ENCODE assay signal across 8 cellular contexts in genomic region chr5:75717082-75717922, GRCh38. TPM values are rescaled to one million over a fixed set of nuclear protein-coding genes. Genes with fewer than 3 reads are reported as not detected.
DNase-seq lines count a peak whose midpoint lies in the region; ATAC-seq and TF ChIP-seq lines count a peak whose summit lies in the region.

Gene POC5, minus strand, starts transcription at chr5:75717437. Its CDS starts 4,500 bp downstream, at chr5:75712937.

- H3K36me3 Mint-ChIP-seq in activated CD4-positive, alpha-beta T cell treated with anti-CD3 and anti-CD28 coated beads, Interleukin-2, amount 10 ng/mL, durations not matched to agents 24 days and 14 days (ENCODE audit: low read depth) = peaks cover 23% of the 10 kb centered on the region

- peaks cover 29% of the 10 kb centered on the region for H3K4me1 Mint-ChIP-seq in activated CD4-positive, alpha-beta T cell treated with anti-CD3 and anti-CD28 coated beads, Interleukin-2, amount 10 ng/mL, durations not matched to agents 24 days and 14 days

- peak within 1 kb of the TSS; percentile 91 for H3K27ac ChIP-seq in colonic mucosa

- H3K4me3 ChIP-seq in BJ (ENCODE audit: low read depth, low read length) (peak within 1 kb of the TSS; percentile 89), colonic mucosa (peak within 1 kb of the TSS; percentile 71)

- intact Hi-C loops in activated CD4-positive, alpha-beta T cell treated with anti-CD3 and anti-CD28 coated beads, Interleukin-2, amount 10 ng/mL, durations not matched to agents 24 days and 14 days (cut with micrococcal nuclease) = loop anchor here (1.0 to 10.0 kb wide), 10 partner anchors 48 to 1140 kb away; partner anchors contain the start of genes ANKRD31, CERT1, GCNT4 and POLK
- intact Hi-C loops in colonic mucosa (cut with DNase I) = no loop called here

- TF ChIP-seq CTCF in BJ (IDR thresholded peaks at IDR 0.05; ENCODE audit: insufficient read depth, low read depth, low read length) (no peak), colonic mucosa (IDR thresholded peaks at IDR 0.05) (no peak)

- H3K9me3 ChIP-seq in colonic mucosa = no peaks in the 10 kb centered on the region

- CTCF ChIA-PET in BJ (lab: Yijun Ruan, JAX) = interaction anchor here (1.1 to 1.3 kb wide), 3 partner anchors 11 to 667 kb away, joined by 3 to 5 read pairs (median 3); no protein-coding TSS in a partner anchor

- H3K36me3 ChIP-seq in BJ (ENCODE audit: control insufficient read depth, insufficient read depth, low read length) (no peaks in the 10 kb centered on the region), colonic mucosa (no peaks in the 10 kb centered on the region)

- H3K27me3 Mint-ChIP-seq in activated CD4-positive, alpha-beta T cell treated with anti-CD3 and anti-CD28 coated beads, Interleukin-2, amount 10 ng/mL, durations not matched to agents 24 days and 14 days = peaks cover 7% of the 10 kb centered on the region

- no peaks in the 10 kb centered on the region for H3K9me3 Mint-ChIP-seq in activated CD4-positive, alpha-beta T cell treated with anti-CD3 and anti-CD28 coated beads, Interleukin-2, amount 10 ng/mL, durations not matched to agents 24 days and 14 days

- peak within 1 kb of the TSS; percentile 100 for H3K27ac Mint-ChIP-seq in activated CD4-positive, alpha-beta T cell treated with anti-CD3 and anti-CD28 coated beads, Interleukin-2, amount 10 ng/mL, durations not matched to agents 24 days and 14 days

- H3K4me1 ChIP-seq in colonic mucosa = no peaks in the 10 kb centered on the region

- H3K4me3 Mint-ChIP-seq in activated CD4-positive, alpha-beta T cell treated with anti-CD3 and anti-CD28 coated beads, Interleukin-2, amount 10 ng/mL, durations not matched to agents 24 days and 14 days = peak within 1 kb of the TSS; percentile 100

- H3K9ac ChIP-seq in colonic mucosa (ENCODE audit: low read depth in 2 of 2, low read length in 2 of 2) = peak within 1 kb of the TSS; percentile 70 to 92

- DNase-seq in BJ (ENCODE audit: low read depth) (peak; percentile 84), NCI-H526 treated with DMSO at 0.1 percent for 48 hours (lab: John Stamatoyannopoulos, UW) (peak; percentile 87), colonic mucosa (peak; percentile 98), kidney tubule cell (ENCODE audit: low spot score) (peak; percentile 97)
- DNase-seq in activated CD4-positive, alpha-beta T cell treated with anti-CD3 and anti-CD28 coated beads, Interleukin-2, amount 10 ng/mL, durations not matched to agents 24 days and 14 days = peak; percentile 99
- peak; percentile 97 to 98 (median 98) for DNase-seq in stimulated activated CD4-positive, alpha-beta T cell treated with anti-CD3 and anti-CD28 coated beads, Interleukin-1b, Interleukin-23, amount 100 ng/mL, for 24 hours (ENCODE audit: low read depth in 4 of 4, low spot score in 1 of 4)

- ATAC-seq in GM19324 (IDR thresholded peaks at IDR 0.05; ENCODE audit: low FRiP score, unreplicated experiment) = peak; percentile 97
- peak; percentile 91 for ATAC-seq in HG03469 (IDR thresholded peaks at IDR 0.05; ENCODE audit: unreplicated experiment)

- POLR2A ChIA-PET in BJ (lab: Charles Lee) = interaction anchor here (1.0 kb wide), 1 partner anchor 349 kb away, joined by 3 read pairs; no protein-coding TSS in a partner anchor

- H3K27me3 ChIP-seq in BJ (ENCODE audit: control insufficient read depth, insufficient read depth, low read length) = no peaks in the 10 kb centered on the region
- H3K27me3 ChIP-seq in colonic mucosa = no peaks in the 10 kb centered on the region

RNA-seq across cellular contexts. Expression of gene POC5, which starts in this region (rescaled TPM):
- polyA plus RNA-seq in BJ (2011; rRNA removed) = 8.4 and 11.3 TPM in 2 replicates
- 8.3 TPM in 2 replicates for polyA minus RNA-seq in BJ (2011; rRNA and poly(A)+ RNA removed)
- total RNA-seq in activated CD4-positive, alpha-beta T cell treated with anti-CD3 and anti-CD28 coated beads, Interleukin-2, amount 10 ng/mL, durations not matched to agents 24 days and 14 days = 20.8 and 21.3 TPM in 2 replicates
- total RNA-seq in colonic mucosa = 1 to 10 TPM; 5.8 to 8.8 TPM

Comparison
In these comparisons a context has a peak if more than half of its experiments do, and no peak if none do; other contexts are left out.
1. Peak in every context shown above with its lines: DNase-seq, ATAC-seq, H3K4me3 ChIP-seq and H3K27ac ChIP-seq.